Comparison of ENCODE assay signal across 1 cellular context in the genomic region with DNA sequence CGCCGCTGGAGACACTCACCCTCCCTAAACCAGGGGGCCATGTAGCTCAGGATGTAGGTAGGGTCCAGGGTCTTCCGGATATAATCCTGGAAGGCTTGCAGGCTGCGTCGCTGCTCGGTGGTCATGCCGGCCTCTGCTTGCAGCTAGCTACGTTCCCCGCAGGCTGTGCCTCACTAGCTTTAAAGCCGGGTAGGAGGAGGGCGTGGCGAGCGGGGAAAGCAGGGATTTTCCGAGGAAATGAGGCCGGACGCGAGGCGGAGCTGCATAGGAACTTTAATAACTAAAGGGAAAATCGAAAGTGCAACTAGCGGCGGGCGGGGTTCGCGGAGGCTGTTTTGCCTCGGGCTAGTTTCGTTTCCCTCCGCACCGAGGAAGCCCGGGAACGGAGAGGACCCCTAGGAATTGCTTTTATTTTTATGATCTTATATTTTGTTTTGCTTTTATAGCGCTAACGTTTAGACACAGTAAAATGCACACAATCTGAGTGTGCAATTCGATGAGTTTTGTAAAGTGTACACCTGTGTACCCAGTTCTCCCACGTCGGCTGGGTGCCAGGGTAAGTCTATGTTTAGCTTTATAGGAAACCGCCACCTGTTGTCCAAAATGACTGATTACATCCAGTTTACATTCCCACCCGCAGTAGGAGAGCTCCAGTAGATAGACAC.
TF ChIP-seq lines count a peak whose summit lies in the region.

A gene (minus strand): TSS at position 155 of the 665 bp plus-strand sequence. CDS start 30 bp downstream, at position 125.

TF ChIP-seq in K562, 482 proteins besides CTCF, POLR2A, EP300 and RAD21 (continued from another document and continues in another):
- TF ChIP-seq MAZ (CRISPR knock-in tag; conservative IDR thresholded peaks at IDR 0.05 in 1 of 2, IDR thresholded peaks at IDR 0.05 in 1 of 2), result peak in 1 of 2 experiments; percentile 31; a peak in 2 of 4 replicates
- TF ChIP-seq RCOR1 (IDR thresholded peaks at IDR 0.05; ENCODE audit: borderline replicate concordance in 1 of 2, low read depth in 2 of 2, low read length in 2 of 2), result peak in 1 of 2 experiments; percentile 7; a peak in 1 of 4 replicates
- TF ChIP-seq, protein P1, sequence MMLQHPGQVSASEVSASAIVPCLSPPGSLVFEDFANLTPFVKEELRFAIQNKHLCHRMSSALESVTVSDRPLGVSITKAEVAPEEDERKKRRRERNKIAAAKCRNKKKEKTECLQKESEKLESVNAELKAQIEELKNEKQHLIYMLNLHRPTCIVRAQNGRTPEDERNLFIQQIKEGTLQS (IDR thresholded peaks at IDR 0.05), result no peak
- TF ChIP-seq, protein P1 (CRISPR knock-in tag; conservative IDR thresholded peaks at IDR 0.05), result no peak
- no peak for TF ChIP-seq ZNF75A (CRISPR knock-in tag; IDR thresholded peaks at IDR 0.05)
- no peak for TF ChIP-seq CBX5 (IDR thresholded peaks at IDR 0.05; ENCODE audit: borderline replicate concordance, low read depth)
- no peak for TF ChIP-seq SREBF1 (IDR thresholded peaks at IDR 0.05; ENCODE audit: borderline replicate concordance, low read depth, low read length)
- TF ChIP-seq, protein P2, sequence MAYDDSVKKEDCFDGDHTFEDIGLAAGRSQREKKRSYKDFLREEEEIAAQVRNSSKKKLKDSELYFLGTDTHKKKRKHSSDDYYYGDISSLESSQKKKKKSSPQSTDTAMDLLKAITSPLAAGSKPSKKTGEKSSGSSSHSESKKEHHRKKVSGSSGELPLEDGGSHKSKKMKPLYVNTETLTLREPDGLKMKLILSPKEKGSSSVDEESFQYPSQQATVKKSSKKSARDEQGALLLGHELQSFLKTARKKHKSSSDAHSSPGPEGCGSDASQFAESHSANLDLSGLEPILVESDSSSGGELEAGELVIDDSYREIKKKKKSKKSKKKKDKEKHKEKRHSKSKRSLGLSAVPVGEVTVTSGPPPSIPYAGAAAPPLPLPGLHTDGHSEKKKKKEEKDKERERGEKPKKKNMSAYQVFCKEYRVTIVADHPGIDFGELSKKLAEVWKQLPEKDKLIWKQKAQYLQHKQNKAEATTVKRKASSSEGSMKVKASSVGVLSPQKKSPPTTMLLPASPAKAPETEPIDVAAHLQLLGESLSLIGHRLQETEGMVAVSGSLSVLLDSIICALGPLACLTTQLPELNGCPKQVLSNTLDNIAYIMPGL (CRISPR knock-in tag; IDR thresholded peaks at IDR 0.05), result no peak
- no peak for TF ChIP-seq KLF16 (IDR thresholded peaks at IDR 0.05)
- TF ChIP-seq ZNF778 (CRISPR knock-in tag; IDR thresholded peaks at IDR 0.05), result no peak
- no peak for TF ChIP-seq STAG1 (CRISPR knock-in tag; IDR thresholded peaks at IDR 0.05; ENCODE audit: borderline replicate concordance)
- TF ChIP-seq, protein P3, sequence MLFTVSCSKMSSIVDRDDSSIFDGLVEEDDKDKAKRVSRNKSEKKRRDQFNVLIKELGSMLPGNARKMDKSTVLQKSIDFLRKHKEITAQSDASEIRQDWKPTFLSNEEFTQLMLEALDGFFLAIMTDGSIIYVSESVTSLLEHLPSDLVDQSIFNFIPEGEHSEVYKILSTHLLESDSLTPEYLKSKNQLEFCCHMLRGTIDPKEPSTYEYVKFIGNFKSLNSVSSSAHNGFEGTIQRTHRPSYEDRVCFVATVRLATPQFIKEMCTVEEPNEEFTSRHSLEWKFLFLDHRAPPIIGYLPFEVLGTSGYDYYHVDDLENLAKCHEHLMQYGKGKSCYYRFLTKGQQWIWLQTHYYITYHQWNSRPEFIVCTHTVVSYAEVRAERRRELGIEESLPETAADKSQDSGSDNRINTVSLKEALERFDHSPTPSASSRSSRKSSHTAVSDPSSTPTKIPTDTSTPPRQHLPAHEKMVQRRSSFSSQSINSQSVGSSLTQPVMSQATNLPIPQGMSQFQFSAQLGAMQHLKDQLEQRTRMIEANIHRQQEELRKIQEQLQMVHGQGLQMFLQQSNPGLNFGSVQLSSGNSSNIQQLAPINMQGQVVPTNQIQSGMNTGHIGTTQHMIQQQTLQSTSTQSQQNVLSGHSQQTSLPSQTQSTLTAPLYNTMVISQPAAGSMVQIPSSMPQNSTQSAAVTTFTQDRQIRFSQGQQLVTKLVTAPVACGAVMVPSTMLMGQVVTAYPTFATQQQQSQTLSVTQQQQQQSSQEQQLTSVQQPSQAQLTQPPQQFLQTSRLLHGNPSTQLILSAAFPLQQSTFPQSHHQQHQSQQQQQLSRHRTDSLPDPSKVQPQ (CRISPR knock-in tag; IDR thresholded peaks at IDR 0.05; ENCODE audit: borderline replicate concordance), result no peak
- 0 out of 2 replicates have a peak, but pooled peaks have one; percentile 30 for TF ChIP-seq CXXC5 (CRISPR knock-in tag; IDR thresholded peaks at IDR 0.05)
- no peak for TF ChIP-seq MAFG (tag; conservative IDR thresholded peaks at IDR 0.05)
- no peak for TF ChIP-seq ZFX (CRISPR knock-in tag; IDR thresholded peaks at IDR 0.05)
- no peak for TF ChIP-seq KAT7 (CRISPR knock-in tag; IDR thresholded peaks at IDR 0.05; ENCODE audit: borderline replicate concordance)
- TF ChIP-seq DACH1 (IDR thresholded peaks at IDR 0.05; ENCODE audit: partially characterized antibody), result no peak
- TF ChIP-seq ZNF785 (CRISPR knock-in tag; IDR thresholded peaks at IDR 0.05), result no peak
- TF ChIP-seq XRCC5 (IDR thresholded peaks at IDR 0.05; ENCODE audit: low read depth, low read length), result no peak
- TF ChIP-seq ZNF699 (CRISPR knock-in tag; IDR thresholded peaks at IDR 0.05; ENCODE audit: insufficient replicate concordance), result no peak
- TF ChIP-seq XRCC3 (IDR thresholded peaks at IDR 0.05), result no peak
- TF ChIP-seq, protein P4, sequence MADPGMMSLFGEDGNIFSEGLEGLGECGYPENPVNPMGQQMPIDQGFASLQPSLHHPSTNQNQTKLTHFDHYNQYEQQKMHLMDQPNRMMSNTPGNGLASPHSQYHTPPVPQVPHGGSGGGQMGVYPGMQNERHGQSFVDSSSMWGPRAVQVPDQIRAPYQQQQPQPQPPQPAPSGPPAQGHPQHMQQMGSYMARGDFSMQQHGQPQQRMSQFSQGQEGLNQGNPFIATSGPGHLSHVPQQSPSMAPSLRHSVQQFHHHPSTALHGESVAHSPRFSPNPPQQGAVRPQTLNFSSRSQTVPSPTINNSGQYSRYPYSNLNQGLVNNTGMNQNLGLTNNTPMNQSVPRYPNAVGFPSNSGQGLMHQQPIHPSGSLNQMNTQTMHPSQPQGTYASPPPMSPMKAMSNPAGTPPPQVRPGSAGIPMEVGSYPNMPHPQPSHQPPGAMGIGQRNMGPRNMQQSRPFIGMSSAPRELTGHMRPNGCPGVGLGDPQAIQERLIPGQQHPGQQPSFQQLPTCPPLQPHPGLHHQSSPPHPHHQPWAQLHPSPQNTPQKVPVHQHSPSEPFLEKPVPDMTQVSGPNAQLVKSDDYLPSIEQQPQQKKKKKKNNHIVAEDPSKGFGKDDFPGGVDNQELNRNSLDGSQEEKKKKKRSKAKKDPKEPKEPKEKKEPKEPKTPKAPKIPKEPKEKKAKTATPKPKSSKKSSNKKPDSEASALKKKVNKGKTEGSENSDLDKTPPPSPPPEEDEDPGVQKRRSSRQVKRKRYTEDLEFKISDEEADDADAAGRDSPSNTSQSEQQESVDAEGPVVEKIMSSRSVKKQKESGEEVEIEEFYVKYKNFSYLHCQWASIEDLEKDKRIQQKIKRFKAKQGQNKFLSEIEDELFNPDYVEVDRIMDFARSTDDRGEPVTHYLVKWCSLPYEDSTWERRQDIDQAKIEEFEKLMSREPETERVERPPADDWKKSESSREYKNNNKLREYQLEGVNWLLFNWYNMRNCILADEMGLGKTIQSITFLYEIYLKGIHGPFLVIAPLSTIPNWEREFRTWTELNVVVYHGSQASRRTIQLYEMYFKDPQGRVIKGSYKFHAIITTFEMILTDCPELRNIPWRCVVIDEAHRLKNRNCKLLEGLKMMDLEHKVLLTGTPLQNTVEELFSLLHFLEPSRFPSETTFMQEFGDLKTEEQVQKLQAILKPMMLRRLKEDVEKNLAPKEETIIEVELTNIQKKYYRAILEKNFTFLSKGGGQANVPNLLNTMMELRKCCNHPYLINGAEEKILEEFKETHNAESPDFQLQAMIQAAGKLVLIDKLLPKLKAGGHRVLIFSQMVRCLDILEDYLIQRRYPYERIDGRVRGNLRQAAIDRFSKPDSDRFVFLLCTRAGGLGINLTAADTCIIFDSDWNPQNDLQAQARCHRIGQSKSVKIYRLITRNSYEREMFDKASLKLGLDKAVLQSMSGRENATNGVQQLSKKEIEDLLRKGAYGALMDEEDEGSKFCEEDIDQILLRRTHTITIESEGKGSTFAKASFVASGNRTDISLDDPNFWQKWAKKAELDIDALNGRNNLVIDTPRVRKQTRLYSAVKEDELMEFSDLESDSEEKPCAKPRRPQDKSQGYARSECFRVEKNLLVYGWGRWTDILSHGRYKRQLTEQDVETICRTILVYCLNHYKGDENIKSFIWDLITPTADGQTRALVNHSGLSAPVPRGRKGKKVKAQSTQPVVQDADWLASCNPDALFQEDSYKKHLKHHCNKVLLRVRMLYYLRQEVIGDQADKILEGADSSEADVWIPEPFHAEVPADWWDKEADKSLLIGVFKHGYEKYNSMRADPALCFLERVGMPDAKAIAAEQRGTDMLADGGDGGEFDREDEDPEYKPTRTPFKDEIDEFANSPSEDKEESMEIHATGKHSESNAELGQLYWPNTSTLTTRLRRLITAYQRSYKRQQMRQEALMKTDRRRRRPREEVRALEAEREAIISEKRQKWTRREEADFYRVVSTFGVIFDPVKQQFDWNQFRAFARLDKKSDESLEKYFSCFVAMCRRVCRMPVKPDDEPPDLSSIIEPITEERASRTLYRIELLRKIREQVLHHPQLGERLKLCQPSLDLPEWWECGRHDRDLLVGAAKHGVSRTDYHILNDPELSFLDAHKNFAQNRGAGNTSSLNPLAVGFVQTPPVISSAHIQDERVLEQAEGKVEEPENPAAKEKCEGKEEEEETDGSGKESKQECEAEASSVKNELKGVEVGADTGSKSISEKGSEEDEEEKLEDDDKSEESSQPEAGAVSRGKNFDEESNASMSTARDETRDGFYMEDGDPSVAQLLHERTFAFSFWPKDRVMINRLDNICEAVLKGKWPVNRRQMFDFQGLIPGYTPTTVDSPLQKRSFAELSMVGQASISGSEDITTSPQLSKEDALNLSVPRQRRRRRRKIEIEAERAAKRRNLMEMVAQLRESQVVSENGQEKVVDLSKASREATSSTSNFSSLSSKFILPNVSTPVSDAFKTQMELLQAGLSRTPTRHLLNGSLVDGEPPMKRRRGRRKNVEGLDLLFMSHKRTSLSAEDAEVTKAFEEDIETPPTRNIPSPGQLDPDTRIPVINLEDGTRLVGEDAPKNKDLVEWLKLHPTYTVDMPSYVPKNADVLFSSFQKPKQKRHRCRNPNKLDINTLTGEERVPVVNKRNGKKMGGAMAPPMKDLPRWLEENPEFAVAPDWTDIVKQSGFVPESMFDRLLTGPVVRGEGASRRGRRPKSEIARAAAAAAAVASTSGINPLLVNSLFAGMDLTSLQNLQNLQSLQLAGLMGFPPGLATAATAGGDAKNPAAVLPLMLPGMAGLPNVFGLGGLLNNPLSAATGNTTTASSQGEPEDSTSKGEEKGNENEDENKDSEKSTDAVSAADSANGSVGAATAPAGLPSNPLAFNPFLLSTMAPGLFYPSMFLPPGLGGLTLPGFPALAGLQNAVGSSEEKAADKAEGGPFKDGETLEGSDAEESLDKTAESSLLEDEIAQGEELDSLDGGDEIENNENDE (IDR thresholded peaks at IDR 0.05; ENCODE audit: low read depth, low read length), result no peak
- TF ChIP-seq, protein P5, sequence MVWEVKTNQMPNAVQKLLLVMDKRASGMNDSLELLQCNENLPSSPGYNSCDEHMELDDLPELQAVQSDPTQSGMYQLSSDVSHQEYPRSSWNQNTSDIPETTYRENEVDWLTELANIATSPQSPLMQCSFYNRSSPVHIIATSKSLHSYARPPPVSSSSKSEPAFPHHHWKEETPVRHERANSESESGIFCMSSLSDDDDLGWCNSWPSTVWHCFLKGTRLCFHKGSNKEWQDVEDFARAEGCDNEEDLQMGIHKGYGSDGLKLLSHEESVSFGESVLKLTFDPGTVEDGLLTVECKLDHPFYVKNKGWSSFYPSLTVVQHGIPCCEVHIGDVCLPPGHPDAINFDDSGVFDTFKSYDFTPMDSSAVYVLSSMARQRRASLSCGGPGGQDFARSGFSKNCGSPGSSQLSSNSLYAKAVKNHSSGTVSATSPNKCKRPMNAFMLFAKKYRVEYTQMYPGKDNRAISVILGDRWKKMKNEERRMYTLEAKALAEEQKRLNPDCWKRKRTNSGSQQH (CRISPR knock-in tag; IDR thresholded peaks at IDR 0.05), result no peak
- no peak for TF ChIP-seq KDM4B (IDR thresholded peaks at IDR 0.05; ENCODE audit: borderline replicate concordance in 2 of 2, low read depth in 1 of 2)
- TF ChIP-seq, protein P6, sequence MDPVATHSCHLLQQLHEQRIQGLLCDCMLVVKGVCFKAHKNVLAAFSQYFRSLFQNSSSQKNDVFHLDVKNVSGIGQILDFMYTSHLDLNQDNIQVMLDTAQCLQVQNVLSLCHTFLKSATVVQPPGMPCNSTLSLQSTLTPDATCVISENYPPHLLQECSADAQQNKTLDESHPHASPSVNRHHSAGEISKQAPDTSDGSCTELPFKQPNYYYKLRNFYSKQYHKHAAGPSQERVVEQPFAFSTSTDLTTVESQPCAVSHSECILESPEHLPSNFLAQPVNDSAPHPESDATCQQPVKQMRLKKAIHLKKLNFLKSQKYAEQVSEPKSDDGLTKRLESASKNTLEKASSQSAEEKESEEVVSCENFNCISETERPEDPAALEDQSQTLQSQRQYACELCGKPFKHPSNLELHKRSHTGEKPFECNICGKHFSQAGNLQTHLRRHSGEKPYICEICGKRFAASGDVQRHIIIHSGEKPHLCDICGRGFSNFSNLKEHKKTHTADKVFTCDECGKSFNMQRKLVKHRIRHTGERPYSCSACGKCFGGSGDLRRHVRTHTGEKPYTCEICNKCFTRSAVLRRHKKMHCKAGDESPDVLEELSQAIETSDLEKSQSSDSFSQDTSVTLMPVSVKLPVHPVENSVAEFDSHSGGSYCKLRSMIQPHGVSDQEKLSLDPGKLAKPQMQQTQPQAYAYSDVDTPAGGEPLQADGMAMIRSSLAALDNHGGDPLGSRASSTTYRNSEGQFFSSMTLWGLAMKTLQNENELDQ (CRISPR knock-in tag; IDR thresholded peaks at IDR 0.05; ENCODE audit: borderline replicate concordance), result no peak
- TF ChIP-seq ELF4 (CRISPR knock-in tag; IDR thresholded peaks at IDR 0.05), result no peak
- TF ChIP-seq BDP1 (IDR thresholded peaks at IDR 0.05; ENCODE audit: insufficient read depth, insufficient read length), result no peak
- no peak for TF ChIP-seq KLF1 (tag; IDR thresholded peaks at IDR 0.05)
- no peak for TF ChIP-seq FOXJ3 (CRISPR knock-in tag; IDR thresholded peaks at IDR 0.05)
- TF ChIP-seq TAF1 (IDR thresholded peaks at IDR 0.05; ENCODE audit: control insufficient read depth, extremely low read depth, insufficient read depth, low read length, severe bottlenecking), result no peak
- no peak for TF ChIP-seq TAF9B (IDR thresholded peaks at IDR 0.05; ENCODE audit: partially characterized antibody)
- TF ChIP-seq ZFP36 (IDR thresholded peaks at IDR 0.05; ENCODE audit: low read depth, low read length, partially characterized antibody), result peak; percentile 25
- TF ChIP-seq ZNF124 (CRISPR knock-in tag; IDR thresholded peaks at IDR 0.05), result no peak
- TF ChIP-seq, protein P7, sequence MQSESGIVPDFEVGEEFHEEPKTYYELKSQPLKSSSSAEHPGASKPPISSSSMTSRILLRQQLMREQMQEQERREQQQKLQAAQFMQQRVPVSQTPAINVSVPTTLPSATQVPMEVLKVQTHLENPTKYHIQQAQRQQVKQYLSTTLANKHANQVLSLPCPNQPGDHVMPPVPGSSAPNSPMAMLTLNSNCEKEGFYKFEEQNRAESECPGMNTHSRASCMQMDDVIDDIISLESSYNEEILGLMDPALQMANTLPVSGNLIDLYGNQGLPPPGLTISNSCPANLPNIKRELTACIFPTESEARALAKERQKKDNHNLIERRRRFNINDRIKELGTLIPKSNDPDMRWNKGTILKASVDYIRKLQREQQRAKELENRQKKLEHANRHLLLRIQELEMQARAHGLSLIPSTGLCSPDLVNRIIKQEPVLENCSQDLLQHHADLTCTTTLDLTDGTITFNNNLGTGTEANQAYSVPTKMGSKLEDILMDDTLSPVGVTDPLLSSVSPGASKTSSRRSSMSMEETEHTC (IDR thresholded peaks at IDR 0.05), result no peak
- no peak for TF ChIP-seq ZNF165 (CRISPR knock-in tag; IDR thresholded peaks at IDR 0.05; ENCODE audit: borderline replicate concordance)
